14 cellular contexts compared by ENCODE assay signal in genomic region chr12:24853588-24853987, GRCh38.
DNase-seq lines count a peak whose midpoint lies in the region; ATAC-seq, FAIRE-seq and TF ChIP-seq lines count a peak whose summit lies in the region.
"Had no signal": no experiment of that assay in that cellular context is flagged by ENCODE, and none has a peak within 500 bp of the region (broad histone marks: within the 10 kb centered on the region; RNA-seq: fewer than 3 reads in every experiment).

No MANE protein-coding gene starts in this region.

- H3K27me3 ChIP-seq in endothelial cell of umbilical vein (ENCODE audit: control insufficient read depth in 2 of 2, insufficient read depth in 2 of 2, low read length in 2 of 2): no peaks in the 10 kb centered on the region
- H3K27me3 ChIP-seq in left ventricle myocardium inferior (ENCODE audit: low read depth): no peaks in the 10 kb centered on the region
- H3K27me3 ChIP-seq: esophagus muscularis mucosa, sigmoid colon had no signal

- peak overlapping the region; percentile 63 for H3K4me2 ChIP-seq in endothelial cell of umbilical vein (ENCODE audit: insufficient read depth, low read length)

- H3K36me3 ChIP-seq in endothelial cell of umbilical vein (ENCODE audit: control insufficient read depth in 2 of 2, extremely low read depth in 1 of 2, insufficient read depth in 2 of 2, low read length in 2 of 2) (peaks cover 4 to 8% of the 10 kb centered on the region in 2 experiments), left ventricle myocardium inferior (no peaks in the 10 kb centered on the region)
- H3K36me3 ChIP-seq: esophagus muscularis mucosa, sigmoid colon had no signal

- intact Hi-C loops in endothelial cell of umbilical vein (cut with micrococcal nuclease): loop anchor here (5.0 to 10.0 kb wide), 2 partner anchors 109 to 301 kb away; no protein-coding TSS in a partner anchor
- intact Hi-C loops in left ventricle myocardium inferior (cut with micrococcal nuclease): no loop called here

- TF ChIP-seq POLR2A in endothelial cell of umbilical vein (IDR thresholded peaks at IDR 0.05; ENCODE audit: low read depth, low read length): no peak

- TF ChIP-seq CTCF in endothelial cell of umbilical vein (IDR thresholded peaks at IDR 0.05; ENCODE audit: extremely low read depth in 1 of 2, insufficient read depth in 1 of 2, low read depth in 1 of 2, low read length in 2 of 2) (no peak), left ventricle myocardium inferior (IDR thresholded peaks at IDR 0.05; ENCODE audit: borderline replicate concordance) (no peak)

- peak; percentile 81 for FAIRE-seq in endothelial cell of umbilical vein (lab: Jason Lieb, UNC)

- dilution Hi-C loops in endothelial cell of umbilical vein (cut with MboI; ENCODE audit: extremely low pct_ligation_motif_present, low sequenced_read_pairs): no loop called here

- peak overlapping the region; percentile 92 for H3K27ac ChIP-seq in endothelial cell of umbilical vein (ENCODE audit: insufficient read depth, low read depth, low read length)
- H3K27ac ChIP-seq in left ventricle myocardium inferior (replicated peaks): no peak overlapping the region
- no peak overlapping the region for H3K27ac ChIP-seq in caudate nucleus (ENCODE audit: low read depth, low read length)
- H3K27ac ChIP-seq: esophagus muscularis mucosa, sigmoid colon had no signal

- H3K4me3 ChIP-seq in endothelial cell of umbilical vein (replicated peaks in 1 of 3; ENCODE audit: insufficient read depth in 1 of 3, low read depth in 1 of 3, low read length in 3 of 3) (no peak overlapping the region), left ventricle myocardium inferior (no peak overlapping the region)
- H3K4me3 ChIP-seq: esophagus muscularis mucosa, sigmoid colon had no signal

- peak overlapping the region; percentile 69 for H3K9ac ChIP-seq in endothelial cell of umbilical vein (replicated peaks; ENCODE audit: extremely low read depth, insufficient read depth, low read length)

- DNase-seq in GM03348 (ENCODE audit: low spot score) (peak; percentile 12), NCI-H69 (lab: John Stamatoyannopoulos, UW) (peak; percentile 2), endothelial cell of umbilical vein (ENCODE audit: low read depth, low spot score) (peak; percentile 90), renal cortical epithelial cell (ENCODE audit: low read depth) (peak; percentile 83), left ventricle myocardium inferior (no peak), caudate nucleus (lab: John Stamatoyannopoulos, UW) (no peak)
- DNase-seq: activated CD4-positive, alpha-beta T cell treated with anti-CD3 and anti-CD28 coated beads for 4 hours; activated effector memory CD4-positive, alpha-beta T cell treated with anti-CD3 and anti-CD28 coated beads, Interleukin-2, amount 50 U/mL, for 16 hours; central memory CD4-positive, alpha-beta T cell; COR-L47; sigmoid colon; T-helper 1 cell had no signal

- no peaks in the 10 kb centered on the region for H3K9me1 ChIP-seq in endothelial cell of umbilical vein (replicated peaks; ENCODE audit: control insufficient read depth, extremely low read depth, insufficient read depth, low read length)

- POLR2A ChIA-PET in endothelial cell of umbilical vein (lab: Charles Lee): interaction anchor here (1.5 kb wide), 1 partner anchor 93 kb away, joined by 7 read pairs; no protein-coding TSS in a partner anchor

- no peak overlapping the region for H2AFZ ChIP-seq in endothelial cell of umbilical vein (ENCODE audit: low read depth, low read length)

- no TSS peak for BruUV-seq in endothelial cell of umbilical vein (replicated peaks; lab: Mats Ljungman, UMichigan)

- no peak for ATAC-seq in GM19328 (IDR thresholded peaks at IDR 0.05; ENCODE audit: unreplicated experiment)

- H3K4me1 ChIP-seq in endothelial cell of umbilical vein (ENCODE audit: control insufficient read depth, extremely low read depth, insufficient read depth, low read length): peaks cover 60% of the 10 kb centered on the region
- H3K4me1 ChIP-seq in left ventricle myocardium inferior: no peaks in the 10 kb centered on the region
- H3K4me1 ChIP-seq: esophagus muscularis mucosa, sigmoid colon had no signal

- H3K9me3 ChIP-seq in endothelial cell of umbilical vein (replicated peaks; ENCODE audit: control insufficient read depth, insufficient read depth, low read length) (no peaks in the 10 kb centered on the region), left ventricle myocardium inferior (replicated peaks) (no peaks in the 10 kb centered on the region)
- H3K9me3 ChIP-seq: sigmoid colon had no signal

- CTCF ChIA-PET in endothelial cell of umbilical vein (lab: Charles Lee): interaction anchor here (1.0 to 3.7 kb wide), 15 partner anchors 9 to 302 kb away, joined by 3 to 45 read pairs (median 5); partner anchors contain the start of gene BCAT1

- H3K79me2 ChIP-seq in endothelial cell of umbilical vein (ENCODE audit: control insufficient read depth, insufficient read depth, low read length): peaks cover 19% of the 10 kb centered on the region

- H4K20me1 ChIP-seq in endothelial cell of umbilical vein (replicated peaks; ENCODE audit: control insufficient read depth, extremely low read depth, insufficient read depth, low read length): no peaks in the 10 kb centered on the region

TF ChIP-seq in endothelial cell of umbilical vein, 7 proteins besides CTCF, POLR2A, EP300 and RAD21:
- TF ChIP-seq MYC (IDR thresholded peaks at IDR 0.05; ENCODE audit: low read depth, low read length) (no peak), JUN (IDR thresholded peaks at IDR 0.05; ENCODE audit: borderline replicate concordance, insufficient read depth, insufficient read length, low read depth) (peak; percentile 97), MAX (IDR thresholded peaks at IDR 0.05; ENCODE audit: insufficient read depth, insufficient read length) (no peak), FOS (IDR thresholded peaks at IDR 0.05; ENCODE audit: borderline replicate concordance, insufficient read depth, low read length) (peak; percentile 89)

Comparison
In these comparisons a context has a peak if more than half of its experiments do, and no peak if none do; other contexts are left out.
1. DNase-seq: peak in GM03348 (single experiment), NCI-H69 (single experiment), endothelial cell of umbilical vein (single experiment) and renal cortical epithelial cell (single experiment); none in left ventricle myocardium inferior (single experiment) and caudate nucleus (0 of 61).